Comparison of ENCODE assay signal across 10 cellular contexts in the genomic region with DNA sequence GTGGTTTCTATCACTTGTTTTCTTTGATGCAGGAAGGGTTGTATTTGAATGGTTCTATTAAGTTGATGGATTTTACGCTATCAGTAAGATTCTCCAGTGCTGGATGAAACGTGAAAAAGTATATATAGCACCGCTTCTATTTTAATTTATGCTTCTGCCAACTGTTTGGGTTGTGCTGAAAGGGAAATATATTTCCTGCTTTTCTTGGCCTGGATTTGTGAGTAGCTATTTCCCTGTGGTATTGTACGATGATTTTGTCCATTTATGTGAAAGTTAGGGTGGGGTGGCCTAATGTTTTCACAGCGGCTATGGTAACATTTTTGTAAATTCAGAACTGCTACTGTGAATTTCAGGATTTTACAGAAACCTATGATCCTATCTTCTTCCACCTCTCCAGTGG. TPM values are rescaled to one million over a fixed set of nuclear protein-coding genes. Genes with fewer than 3 reads are reported as not detected.
DNase-seq lines count a peak whose midpoint lies in the region; ATAC-seq and TF ChIP-seq lines count a peak whose summit lies in the region.
"Had no signal": no experiment of that assay in that cellular context is flagged by ENCODE, and none has a peak within 500 bp of the region (broad histone marks: within the 10 kb centered on the region; RNA-seq: fewer than 3 reads in every experiment).

No MANE protein-coding gene starts in this region.

- peaks cover 85% of the 10 kb centered on the region for H3K4me1 ChIP-seq in CD4-positive, CD25-positive, alpha-beta regulatory T cell (ENCODE audit: control insufficient read depth, insufficient read depth, low read length, poor library complexity, severe bottlenecking)
- H3K4me1 ChIP-seq in esophagus squamous epithelium = peaks cover 0 to 40% (median 5%) of the 10 kb centered on the region in 3 donors

- no peaks in the 10 kb centered on the region for H3K27me3 Mint-ChIP-seq in CD4-positive, CD25-positive, alpha-beta regulatory T cell
- H3K27me3 Mint-ChIP-seq in activated B cell treated with CpG ODN at 0.5 μM for 24 hours (no peaks in the 10 kb centered on the region), osteocyte (ENCODE audit: unreplicated experiment) (no peaks in the 10 kb centered on the region), Calu3 (ENCODE audit: unreplicated experiment) (no peaks in the 10 kb centered on the region)

- H3K4me3 Mint-ChIP-seq in CD4-positive, CD25-positive, alpha-beta regulatory T cell = peak overlapping the region; percentile 89 to 94 (median 92)
- peak overlapping the region; percentile 89 for H3K4me3 Mint-ChIP-seq in activated B cell treated with CpG ODN at 0.5 μM for 24 hours
- no peak overlapping the region for H3K4me3 Mint-ChIP-seq in osteocyte (ENCODE audit: unreplicated experiment)
- H3K4me3 Mint-ChIP-seq in Calu3 (ENCODE audit: low read depth, unreplicated experiment) = no peak overlapping the region

- CTCF ChIA-PET in activated B cell treated with CpG ODN at 0.5 μM for 24 hours (lab: Charles Lee) = interaction anchor here (12.6 kb wide), 1 partner anchor 34 kb away, joined by 123 read pairs; no protein-coding TSS in a partner anchor
- CTCF ChIA-PET in Calu3 (lab: Charles Lee) = no interaction called here

- intact Hi-C loops in activated B cell treated with CpG ODN at 0.5 μM for 24 hours (cut with micrococcal nuclease) = loop anchor here (10.0 kb wide), 2 partner anchors 599 to 1141 kb away; a partner anchor contains a TSS
- intact Hi-C loops in esophagus squamous epithelium (cut with DNase I) = no loop called here
- intact Hi-C loops in Calu3 (cut with micrococcal nuclease; ENCODE audit: unreplicated experiment) = no loop called here

- no peaks in the 10 kb centered on the region for H3K36me3 ChIP-seq in CD4-positive, CD25-positive, alpha-beta regulatory T cell (ENCODE audit: control insufficient read depth, insufficient read depth, low read length)
- peaks cover 0 to 33% (median 0%) of the 10 kb centered on the region in 3 donors for H3K36me3 ChIP-seq in esophagus squamous epithelium

- H3K27ac Mint-ChIP-seq in CD4-positive, CD25-positive, alpha-beta regulatory T cell = peak overlapping the region; percentile 92 to 96 (median 93)
- H3K27ac Mint-ChIP-seq in activated B cell treated with CpG ODN at 0.5 μM for 24 hours (peak overlapping the region; percentile 98), osteocyte (ENCODE audit: unreplicated experiment) (peak overlapping the region; percentile 54), Calu3 (ENCODE audit: unreplicated experiment) (no peak overlapping the region)

- POLR2A ChIA-PET in activated B cell treated with CpG ODN at 0.5 μM for 24 hours (lab: Charles Lee) = interaction anchor here (3.0 to 15.3 kb wide), 3 partner anchors 26 to 42 kb away, joined by 10 to 234 read pairs (median 21); a partner anchor contains a TSS

- BruUV-seq in Calu3 (replicated peaks; lab: Mats Ljungman, UMichigan) = no TSS peak

- DNase-seq in CD4-positive, CD25-positive, alpha-beta regulatory T cell = no peak
- DNase-seq in activated B cell treated with CpG ODN at 0.5 μM for 24 hours (no peak), esophagus squamous epithelium (lab: John Stamatoyannopoulos, UW) (no peak), osteocyte (ENCODE audit: extremely low spot score, unreplicated experiment) (no peak), hypothalamus (lab: John Stamatoyannopoulos, UW) (no peak), Calu3 (no peak)
- DNase-seq: HCEC 1CT, hippocampal formation had no signal

- peaks cover 0 to 2% (median 0%) of the 10 kb centered on the region in 7 donors for H3K9me3 Mint-ChIP-seq in CD4-positive, CD25-positive, alpha-beta regulatory T cell
- H3K9me3 Mint-ChIP-seq in activated B cell treated with CpG ODN at 0.5 μM for 24 hours (no peaks in the 10 kb centered on the region), osteocyte (ENCODE audit: unreplicated experiment) (no peaks in the 10 kb centered on the region), Calu3 (ENCODE audit: low read depth, unreplicated experiment) (no peaks in the 10 kb centered on the region)

- no peak for TF ChIP-seq POLR2A in esophagus squamous epithelium (IDR thresholded peaks at IDR 0.05)

- no peaks in the 10 kb centered on the region for H3K27me3 ChIP-seq in CD4-positive, CD25-positive, alpha-beta regulatory T cell (ENCODE audit: control insufficient read depth, insufficient read depth, low read length)
- no peaks in the 10 kb centered on the region for H3K27me3 ChIP-seq in esophagus squamous epithelium

- H3K36me3 Mint-ChIP-seq in CD4-positive, CD25-positive, alpha-beta regulatory T cell = peaks cover 22% of the 10 kb centered on the region
- H3K36me3 Mint-ChIP-seq in activated B cell treated with CpG ODN at 0.5 μM for 24 hours (ENCODE audit: low read depth) (peaks cover 21% of the 10 kb centered on the region), osteocyte (ENCODE audit: unreplicated experiment) (peaks cover 9% of the 10 kb centered on the region), Calu3 (ENCODE audit: insufficient read depth, unreplicated experiment) (peaks cover 6% of the 10 kb centered on the region)

- H3K27ac ChIP-seq in CD4-positive, CD25-positive, alpha-beta regulatory T cell (ENCODE audit: insufficient read depth, low read length, poor library complexity, severe bottlenecking) = peak overlapping the region; percentile 67
- peak overlapping the region; percentile 5 to 79 (median 55) for H3K27ac ChIP-seq in esophagus squamous epithelium

- WGBS in esophagus squamous epithelium, 2 donors = 52 to 59% methylated on average over 5 of the region's 5 CpGs

- no peaks in the 10 kb centered on the region for H3K9me3 ChIP-seq in CD4-positive, CD25-positive, alpha-beta regulatory T cell (ENCODE audit: control insufficient read depth in 2 of 2, low read length in 2 of 2)
- no peaks in the 10 kb centered on the region for H3K9me3 ChIP-seq in esophagus squamous epithelium

- H3K4me3 ChIP-seq in CD4-positive, CD25-positive, alpha-beta regulatory T cell (ENCODE audit: low read depth, low read length) = peak overlapping the region; percentile 68
- peak overlapping the region in 3 of 4 donors; percentile 11 to 51 (median 14) for H3K4me3 ChIP-seq in esophagus squamous epithelium

- no peak for ATAC-seq in CD4-positive, CD25-positive, alpha-beta regulatory T cell (ENCODE audit: low read depth in 2 of 2)
- no peak for ATAC-seq in activated B cell treated with CpG ODN at 0.5 μM for 24 hours (ENCODE audit: low read depth)
- ATAC-seq in esophagus mucosa = no peak
- no peak for ATAC-seq in HG03045 (IDR thresholded peaks at IDR 0.05; ENCODE audit: unreplicated experiment)

- peaks cover 13 to 63% (median 46%) of the 10 kb centered on the region in 4 donors for H3K4me1 Mint-ChIP-seq in CD4-positive, CD25-positive, alpha-beta regulatory T cell
- H3K4me1 Mint-ChIP-seq in activated B cell treated with CpG ODN at 0.5 μM for 24 hours (peaks cover 57% of the 10 kb centered on the region), osteocyte (ENCODE audit: unreplicated experiment) (peaks cover 10% of the 10 kb centered on the region), Calu3 (ENCODE audit: low read depth, unreplicated experiment) (no peaks in the 10 kb centered on the region)

- TF ChIP-seq CTCF in activated B cell treated with CpG ODN at 0.5 μM for 24 hours (IDR thresholded peaks at IDR 0.05) (no peak), esophagus squamous epithelium (IDR thresholded peaks at IDR 0.05) (no peak), osteocyte (IDR thresholded peaks at IDR 0.05) (no peak), Calu3 (IDR thresholded peaks at IDR 0.05; ENCODE audit: unreplicated experiment) (no peak)

RNA-seq across cellular contexts. Expression of a gene that starts 0.3 kb away (rescaled TPM):
- 22.4 TPM for total RNA-seq in CD4-positive, CD25-positive, alpha-beta regulatory T cell
- 100 to 1,000 TPM in 1 of 4 donors, 10 to 100 TPM in 3; 45.4 to 111 (median 65.8) TPM for polyA plus RNA-seq in CD4-positive, CD25-positive, alpha-beta regulatory T cell
- total RNA-seq in activated B cell treated with CpG ODN at 0.5 μM for 24 hours (29.4 and 33.2 TPM in 2 replicates), esophagus squamous epithelium (10 to 100 TPM in 2 of 4 donors, 1 to 10 TPM in 2; 1.8 to 15.8 (median 8.6) TPM), osteocyte (0.34 and 0.70 TPM in 2 replicates), Calu3 (2022) (0.56 and 0.85 TPM in 2 replicates), esophagus mucosa (1.6 TPM)

RNA-seq across cellular contexts. Expression of a gene that starts 24.8 kb away (rescaled TPM):
- total RNA-seq in CD4-positive, CD25-positive, alpha-beta regulatory T cell = 85.1 TPM
- polyA plus RNA-seq in CD4-positive, CD25-positive, alpha-beta regulatory T cell = 100 to 1,000 TPM; 431 to 569 (median 496) TPM
- total RNA-seq in activated B cell treated with CpG ODN at 0.5 μM for 24 hours (220 and 229 TPM in 2 replicates), esophagus squamous epithelium (100 to 1,000 TPM; 201 to 318 (median 243) TPM), osteocyte (185 and 187 TPM in 2 replicates), Calu3 (2022) (149 and 157 TPM in 2 replicates), esophagus mucosa (273 TPM)

RNA-seq across cellular contexts. Expression of a gene that starts 25.1 kb away (rescaled TPM):
- total RNA-seq in CD4-positive, CD25-positive, alpha-beta regulatory T cell = 15.7 TPM
- 10 to 100 TPM; 31.7 to 36.9 (median 34.7) TPM for polyA plus RNA-seq in CD4-positive, CD25-positive, alpha-beta regulatory T cell
- total RNA-seq in activated B cell treated with CpG ODN at 0.5 μM for 24 hours (55.8 and 63.3 TPM in 2 replicates), esophagus squamous epithelium (10 to 100 TPM; 28.7 to 44.3 (median 38.7) TPM), osteocyte (22.7 and 24.0 TPM in 2 replicates), Calu3 (2022) (27.7 and 28.4 TPM in 2 replicates), esophagus mucosa (29.7 TPM)

RNA-seq across cellular contexts. Expression of a gene that starts 29.3 kb away (rescaled TPM):
- total RNA-seq in CD4-positive, CD25-positive, alpha-beta regulatory T cell = not detected
- polyA plus RNA-seq in CD4-positive, CD25-positive, alpha-beta regulatory T cell = not detected
- total RNA-seq in activated B cell treated with CpG ODN at 0.5 μM for 24 hours (not detected in 2 replicates), esophagus squamous epithelium (1 to 10 TPM in 2 of 4 donors, under 1 TPM in 2; 0.27 to 6.9 (median 3.1) TPM), osteocyte (not detected in 2 replicates), Calu3 (2022) (not detected in 2 replicates), esophagus mucosa (0.64 TPM)

RNA-seq across cellular contexts. Expression of a gene that starts 29.3 kb away (rescaled TPM):
- total RNA-seq in CD4-positive, CD25-positive, alpha-beta regulatory T cell = not detected
- polyA plus RNA-seq in CD4-positive, CD25-positive, alpha-beta regulatory T cell = not detected
- total RNA-seq in activated B cell treated with CpG ODN at 0.5 μM for 24 hours (not detected in 2 replicates), esophagus squamous epithelium (1 to 10 TPM in 2 of 4 donors, not detected in 2; 2.9 to 3.2 TPM), osteocyte (not detected in 2 replicates), Calu3 (2022) (not detected in 2 replicates), esophagus mucosa (not detected)

Comparison
In these comparisons a context has a peak if more than half of its experiments do, and no peak if none do; other contexts are left out.
1. H3K4me3 Mint-ChIP-seq: peak in CD4-positive, CD25-positive, alpha-beta regulatory T cell (4 of 4) and activated B cell treated with CpG ODN at 0.5 μM for 24 hours (single experiment); none in osteocyte (single experiment) and Calu3 (single experiment).